10 cellular contexts compared by ENCODE assay signal in the genomic region with DNA sequence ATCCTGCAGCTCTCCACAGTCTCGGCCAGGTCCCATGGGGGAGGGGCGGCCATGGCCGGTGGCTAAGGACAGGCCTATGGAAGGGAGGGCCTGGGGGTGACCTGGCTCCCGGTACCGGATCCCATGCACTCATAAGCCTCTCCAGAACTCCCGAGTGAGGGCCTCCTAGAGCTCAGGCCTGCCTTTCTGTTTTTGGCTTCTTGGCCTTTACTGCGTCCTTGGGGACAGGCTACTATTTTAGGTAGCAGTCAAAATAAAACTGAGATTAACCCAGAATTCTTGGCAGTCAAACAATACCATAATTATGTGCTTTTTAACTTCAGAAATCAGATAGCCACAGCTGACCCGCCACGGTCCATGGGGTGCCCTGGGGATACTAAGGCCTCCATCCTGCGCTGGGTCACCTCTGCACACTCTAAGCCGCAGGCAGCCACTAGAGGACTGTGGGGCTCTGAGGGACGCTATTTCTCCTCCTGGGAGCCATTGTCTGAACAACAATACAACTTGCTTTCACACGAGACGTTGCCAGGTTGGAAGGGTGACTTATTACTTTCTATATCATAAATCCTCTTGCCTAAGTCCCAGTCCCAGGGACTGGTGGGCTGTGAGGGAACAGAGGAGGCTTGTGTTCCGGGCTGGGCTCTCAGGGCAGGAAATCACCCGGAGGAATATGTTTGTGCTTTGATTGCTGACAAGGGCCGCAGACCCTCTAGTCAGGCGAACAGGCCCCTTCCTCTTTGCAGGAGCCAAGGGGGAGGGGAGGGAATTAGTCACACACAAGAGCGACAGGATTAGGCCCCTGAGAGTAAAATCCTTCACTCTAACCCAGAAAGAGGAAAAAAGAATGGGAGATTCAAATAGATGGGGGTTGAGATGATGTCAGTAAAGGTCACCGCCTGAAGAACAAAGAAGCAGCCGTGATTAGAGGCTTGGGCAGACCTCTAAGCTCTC. TPM values are rescaled to one million over a fixed set of nuclear protein-coding genes. Genes with fewer than 3 reads are reported as not detected.
A peak's percentile ranks its signal among the peaks of the same experiment; 100 is the strongest.
DNase-seq lines count a peak whose midpoint lies in the region; ATAC-seq and TF ChIP-seq lines count a peak whose summit lies in the region.
"Had no signal": no experiment of that assay in that cellular context is flagged by ENCODE, and none has a peak within 500 bp of the region (broad histone marks: within the 10 kb centered on the region; RNA-seq: fewer than 3 reads in every experiment).

No MANE protein-coding gene starts in this region.

- no peaks in the 10 kb centered on the region for H3K36me3 Mint-ChIP-seq in activated naive CD8-positive, alpha-beta T cell treated with anti-CD3 and anti-CD28 coated beads for 36 hours
- no peaks in the 10 kb centered on the region for H3K36me3 Mint-ChIP-seq in activated naive CD8-positive, alpha-beta T cell treated with anti-CD3 and anti-CD28 coated beads, Interleukin-2, amount 50 U/mL, for 24 hours (ENCODE audit: low read depth)
- no peaks in the 10 kb centered on the region for H3K36me3 Mint-ChIP-seq in T-cell

- H3K4me2 ChIP-seq in fibroblast of lung (ENCODE audit: extremely low read depth, insufficient read depth, low read length) (no peak overlapping the region), neural cell (ENCODE audit: low read length) (no peak overlapping the region)

- H3K27ac Mint-ChIP-seq in activated naive CD8-positive, alpha-beta T cell treated with anti-CD3 and anti-CD28 coated beads for 36 hours: peak overlapping the region; percentile 34
- H3K27ac Mint-ChIP-seq in activated naive CD8-positive, alpha-beta T cell treated with anti-CD3 and anti-CD28 coated beads, Interleukin-2, amount 50 U/mL, for 24 hours: no peak overlapping the region
- no peak overlapping the region for H3K27ac Mint-ChIP-seq in T-cell
- H3K27ac Mint-ChIP-seq: activated CD4-positive, alpha-beta memory T cell treated with anti-CD3 and anti-CD28 coated beads, Interleukin-2, amount 10 ng/mL, durations not matched to agents 7 days and 5 days had no signal

- peaks cover 3% of the 10 kb centered on the region for H3K9me3 Mint-ChIP-seq in activated naive CD8-positive, alpha-beta T cell treated with anti-CD3 and anti-CD28 coated beads for 36 hours
- H3K9me3 Mint-ChIP-seq in activated naive CD8-positive, alpha-beta T cell treated with anti-CD3 and anti-CD28 coated beads, Interleukin-2, amount 50 U/mL, for 24 hours: peaks cover 4% of the 10 kb centered on the region
- peaks cover 0 to 2% (median 0%) of the 10 kb centered on the region in 3 donors for H3K9me3 Mint-ChIP-seq in T-cell

- H3K4me3 ChIP-seq in fibroblast of lung (replicated peaks in 1 of 4; ENCODE audit: control extremely low read depth in 1 of 4, insufficient read depth in 1 of 4, low read depth in 3 of 4, low read length in 4 of 4) (no peak overlapping the region), neural cell (ENCODE audit: low read length) (no peak overlapping the region)

- ATAC-seq in activated naive CD8-positive, alpha-beta T cell treated with anti-CD3 and anti-CD28 coated beads, Interleukin-2, amount 50 U/mL, for 24 hours: no peak
- no peak for ATAC-seq in T-cell (replicated peaks in 1 of 4)

- H3K9me3 ChIP-seq in fibroblast of lung (ENCODE audit: control insufficient read depth, insufficient read depth, low read depth, low read length): no peaks in the 10 kb centered on the region
- no peaks in the 10 kb centered on the region for H3K9me3 ChIP-seq in neural cell (ENCODE audit: low read length)

- H2AFZ ChIP-seq in fibroblast of lung (ENCODE audit: low read length) (peak overlapping the region; percentile 24), neural cell (ENCODE audit: low read depth, low read length) (peak overlapping the region; percentile 67)

- H3K27ac ChIP-seq in fibroblast of lung (ENCODE audit: insufficient read depth, low read length) (no peak overlapping the region), neural cell (ENCODE audit: low read length) (peak overlapping the region; percentile 19)

- H3K4me1 Mint-ChIP-seq in activated naive CD8-positive, alpha-beta T cell treated with anti-CD3 and anti-CD28 coated beads for 36 hours: no peaks in the 10 kb centered on the region
- no peaks in the 10 kb centered on the region for H3K4me1 Mint-ChIP-seq in activated naive CD8-positive, alpha-beta T cell treated with anti-CD3 and anti-CD28 coated beads, Interleukin-2, amount 50 U/mL, for 24 hours
- H3K4me1 Mint-ChIP-seq in T-cell: no peaks in the 10 kb centered on the region

- H3K27me3 ChIP-seq in fibroblast of lung (ENCODE audit: control insufficient read depth, insufficient read depth, low read length) (no peaks in the 10 kb centered on the region), neural cell (ENCODE audit: insufficient read depth, low read depth, low read length) (no peaks in the 10 kb centered on the region)

- H3K79me2 ChIP-seq in fibroblast of lung (ENCODE audit: control insufficient read depth, insufficient read depth, low read length): no peaks in the 10 kb centered on the region
- no peaks in the 10 kb centered on the region for H3K79me2 ChIP-seq in neural cell (replicated peaks; ENCODE audit: insufficient read depth, low read length)

- DNase-seq in activated naive CD8-positive, alpha-beta T cell treated with anti-CD3 and anti-CD28 coated beads for 36 hours: no peak
- DNase-seq in activated naive CD8-positive, alpha-beta T cell treated with anti-CD3 and anti-CD28 coated beads, Interleukin-2, amount 50 U/mL, for 24 hours: no peak
- no peak for DNase-seq in fibroblast of lung (ENCODE audit: low read depth in 2 of 2)
- DNase-seq in cerebellar nuclear complex (lab: John Stamatoyannopoulos, UW): no peak
- no peak for DNase-seq in T-cell
- no peak for DNase-seq in HuH-7 (ENCODE audit: low spot score)
- DNase-seq in T-helper 1 cell: no peak
- DNase-seq: activated CD4-positive, alpha-beta memory T cell treated with anti-CD3 and anti-CD28 coated beads, Interleukin-2, amount 10 ng/mL, durations not matched to agents 7 days and 5 days; GF-D8 had no signal

- TF ChIP-seq CTCF in fibroblast of lung (conservative IDR thresholded peaks at IDR 0.05 in 1 of 2, IDR thresholded peaks at IDR 0.05 in 1 of 2; ENCODE audit: low read depth in 1 of 2, low read length in 2 of 2) (no peak), neural cell (IDR thresholded peaks at IDR 0.05; ENCODE audit: poor library complexity, severe bottlenecking) (no peak)

- peaks cover 5% of the 10 kb centered on the region for H3K4me1 ChIP-seq in fibroblast of lung (ENCODE audit: control insufficient read depth, extremely low read depth, insufficient read depth, low read length)

- H3K36me3 ChIP-seq in fibroblast of lung (ENCODE audit: control insufficient read depth, insufficient read depth, low read length) (no peaks in the 10 kb centered on the region), neural cell (ENCODE audit: insufficient read depth, low read length) (no peaks in the 10 kb centered on the region)

- no peak overlapping the region for H3K4me3 Mint-ChIP-seq in activated naive CD8-positive, alpha-beta T cell treated with anti-CD3 and anti-CD28 coated beads for 36 hours
- H3K4me3 Mint-ChIP-seq in activated naive CD8-positive, alpha-beta T cell treated with anti-CD3 and anti-CD28 coated beads, Interleukin-2, amount 50 U/mL, for 24 hours: no peak overlapping the region
- no peak overlapping the region for H3K4me3 Mint-ChIP-seq in T-cell
- H3K4me3 Mint-ChIP-seq: activated CD4-positive, alpha-beta memory T cell treated with anti-CD3 and anti-CD28 coated beads, Interleukin-2, amount 10 ng/mL, durations not matched to agents 7 days and 5 days had no signal

- TF ChIP-seq EP300 in neural cell (conservative IDR thresholded peaks at IDR 0.05; ENCODE audit: poor library complexity, severe bottlenecking): no peak

- CTCF ChIA-PET in T-cell (lab: Charles Lee): no interaction called here

- TF ChIP-seq RAD21 in neural cell (conservative IDR thresholded peaks at IDR 0.05): no peak

- no peaks in the 10 kb centered on the region for H3K27me3 Mint-ChIP-seq in activated naive CD8-positive, alpha-beta T cell treated with anti-CD3 and anti-CD28 coated beads for 36 hours
- H3K27me3 Mint-ChIP-seq in activated naive CD8-positive, alpha-beta T cell treated with anti-CD3 and anti-CD28 coated beads, Interleukin-2, amount 50 U/mL, for 24 hours: no peaks in the 10 kb centered on the region
- no peaks in the 10 kb centered on the region for H3K27me3 Mint-ChIP-seq in T-cell
- H3K27me3 Mint-ChIP-seq: activated CD4-positive, alpha-beta memory T cell treated with anti-CD3 and anti-CD28 coated beads, Interleukin-2, amount 10 ng/mL, durations not matched to agents 7 days and 5 days had no signal

- no peaks in the 10 kb centered on the region for H4K20me1 ChIP-seq in fibroblast of lung (ENCODE audit: control insufficient read depth, extremely low read depth, insufficient read depth, low read length)
- H4K20me1 ChIP-seq in neural cell (ENCODE audit: insufficient read depth): no peaks in the 10 kb centered on the region

- H3K9ac ChIP-seq in fibroblast of lung (ENCODE audit: insufficient read depth, low read length): no peak overlapping the region
- H3K9ac ChIP-seq in neural cell (ENCODE audit: low read length): peak overlapping the region; percentile 39

- POLR2A ChIA-PET in T-cell (lab: Charles Lee): no interaction called here

- no peaks in the 10 kb centered on the region for H3F3A ChIP-seq in neural cell (ENCODE audit: insufficient read depth, low read length, poor library complexity, severe bottlenecking)

- no peaks in the 10 kb centered on the region for H3K9me2 ChIP-seq in neural cell (ENCODE audit: insufficient read depth, low read length)

TF ChIP-seq in neural cell, 6 proteins besides CTCF, POLR2A, EP300 and RAD21 (continues in another document):
- no peak for TF ChIP-seq MXI1 (conservative IDR thresholded peaks at IDR 0.05; ENCODE audit: poor library complexity, severe bottlenecking)
- TF ChIP-seq SMC3 (conservative IDR thresholded peaks at IDR 0.05; ENCODE audit: poor library complexity): no peak
- TF ChIP-seq EZH2 (IDR thresholded peaks at IDR 0.05; ENCODE audit: borderline replicate concordance, insufficient read depth, low read length, poor library complexity, severe bottlenecking): no peak
- no peak for TF ChIP-seq POLR2AphosphoS5 (IDR thresholded peaks at IDR 0.05)

RNA-seq across cellular contexts. Expression of a gene that starts 40.7 kb away (rescaled TPM):
- under 1 TPM; 0.66 to 0.72 TPM for total RNA-seq in activated naive CD8-positive, alpha-beta T cell treated with anti-CD3 and anti-CD28 coated beads for 36 hours
- total RNA-seq in fibroblast of lung (34.4 and 35.2 TPM in 2 replicates), T-cell (1 to 10 TPM in 4 of 5 donors, under 1 TPM in 1; 0.63 to 2.5 (median 1.4) TPM)
- polyA plus RNA-seq in fibroblast of lung (12.6 and 19.9 TPM in 2 replicates), neural cell (2.5 and 5.2 TPM in 2 replicates)
- 14.0 and 23.6 TPM in 2 replicates for polyA plus RNA-seq in fibroblast of lung (2012)
- polyA minus RNA-seq in fibroblast of lung (ENCODE audit: low replicate concordance) (18.0 and 28.1 TPM in 2 replicates), neural cell (2.7 and 3.7 TPM in 2 replicates)

Comparison
In these comparisons a context has a peak if more than half of its experiments do, and no peak if none do; other contexts are left out.
1. RNA of a gene that starts 40.7 kb away (total RNA-seq): 34.4 to 35.2 TPM in fibroblast of lung; 0.63 to 2.5 TPM in T-cell and 0.66 to 0.72 TPM in activated naive CD8-positive, alpha-beta T cell treated with anti-CD3 and anti-CD28 coated beads for 36 hours; every median in the first group is over 10 times any median in the second.